8 cellular contexts compared by ENCODE assay signal in genomic region chr14:89493877-89494634, GRCh38.
A peak's percentile ranks its signal among the peaks of the same experiment; 100 is the strongest.
DNase-seq lines count a peak whose midpoint lies in the region; ATAC-seq and TF ChIP-seq lines count a peak whose summit lies in the region.

No MANE protein-coding gene starts in this region.

- intact Hi-C loops in right lobe of liver (cut with DNase I), result no loop called here

- H3K4me3 ChIP-seq in right lobe of liver, result peak overlapping the region in 1 of 3 donors; percentile 1

- DNase-seq in right lobe of liver (peak; percentile 39 to 57 (median 56)), iPS-NIHi11 (ENCODE audit: low spot score) (no peak), NCI-H526 treated with DMSO at 0.1 percent for 48 hours (lab: John Stamatoyannopoulos, UW) (no peak)
- no peak for DNase-seq in activated effector memory CD4-positive, alpha-beta T cell treated with Interleukin-2 at 50 U/mL for 16 hours
- no peak for DNase-seq in activated CD4-positive, alpha-beta T cell treated with anti-CD3 and anti-CD28 coated beads for 4 hours

- WGBS in right lobe of liver (ENCODE audit: insufficient coverage, low coverage, low lambda C conversion rate, missing lambda C conversion rate), result 49% methylated on average over 11 of the region's 11 CpGs

- ATAC-seq in GM18505 (IDR thresholded peaks at IDR 0.05; ENCODE audit: unreplicated experiment) (peak; percentile 98), GM21619 (IDR thresholded peaks at IDR 0.05; ENCODE audit: unreplicated experiment) (peak; percentile 97), HG03575 (IDR thresholded peaks at IDR 0.05; ENCODE audit: extremely low read depth, insufficient number of reproducible peaks, low FRiP score, unreplicated experiment) (peak; percentile 83), right lobe of liver (peak; percentile 69 to 86 (median 85))

- H3K36me3 ChIP-seq in right lobe of liver, result no peaks in the 10 kb centered on the region

- H3K27ac ChIP-seq in right lobe of liver, result peak overlapping the region in 1 of 3 donors; percentile 6

- peaks cover 0 to 24% (median 5%) of the 10 kb centered on the region in 4 donors for H3K4me1 ChIP-seq in right lobe of liver

- no peak for TF ChIP-seq CTCF in right lobe of liver (IDR thresholded peaks at IDR 0.05)

- H3K9me3 ChIP-seq in right lobe of liver, result no peaks in the 10 kb centered on the region

- H3K27me3 ChIP-seq in right lobe of liver, result no peaks in the 10 kb centered on the region

- TF ChIP-seq POLR2A in GM18505 (IDR thresholded peaks at IDR 0.05; ENCODE audit: borderline replicate concordance, extremely low read depth, insufficient read depth, insufficient read length) (no peak), right lobe of liver (IDR thresholded peaks at IDR 0.05) (no peak)

Comparison
In these comparisons a context has a peak if more than half of its experiments do, and no peak if none do; other contexts are left out.
1. DNase-seq: peak in right lobe of liver (3 of 3); none in activated effector memory CD4-positive, alpha-beta T cell treated with Interleukin-2 at 50 U/mL for 16 hours (single experiment), iPS-NIHi11 (single experiment), activated CD4-positive, alpha-beta T cell treated with anti-CD3 and anti-CD28 coated beads for 4 hours (0 of 2) and NCI-H526 treated with DMSO at 0.1 percent for 48 hours (single experiment).
2. Peak in every context shown above with its lines, with median percentiles within 50 percentile points of each other: ATAC-seq.